ENCODE assay signal across 10 cellular contexts in genomic region chr7:23472046-23472445, GRCh38. TPM values are rescaled to one million over a fixed set of nuclear protein-coding genes. Genes with fewer than 3 reads are reported as not detected.
A peak's percentile ranks its signal among the peaks of the same experiment; 100 is the strongest.
DNase-seq lines count a peak whose midpoint lies in the region; FAIRE-seq and TF ChIP-seq lines count a peak whose summit lies in the region.
"Had no signal": no experiment of that assay in that cellular context is flagged by ENCODE, and none has a peak within 500 bp of the region (broad histone marks: within the 10 kb centered on the region; RNA-seq: fewer than 3 reads in every experiment).

No MANE protein-coding gene starts in this region.

- H3K4me3 ChIP-seq in HUES64 (ENCODE audit: low read length) (peak overlapping the region; percentile 84), mesodermal cell (ENCODE audit: extremely low read depth, insufficient read depth, low read length, poor library complexity, severe bottlenecking) (peak overlapping the region; percentile 94), kidney (ENCODE audit: low read length in 2 of 2) (no peak overlapping the region)

- H3K27ac ChIP-seq in HUES64 (ENCODE audit: low read depth, low read length) (peak overlapping the region; percentile 96), mesodermal cell (ENCODE audit: low read depth, low read length, severe bottlenecking) (peak overlapping the region; percentile 57), kidney (ENCODE audit: low read depth in 2 of 2, low read length in 2 of 2) (no peak overlapping the region)
- H3K27ac ChIP-seq: esophagus squamous epithelium had no signal

- H3K4me1 ChIP-seq in HUES64 (ENCODE audit: insufficient read depth, low read length) (peaks cover 20% of the 10 kb centered on the region), mesodermal cell (ENCODE audit: control insufficient read depth, insufficient read depth, low read length, poor library complexity, severe bottlenecking) (peaks cover 6% of the 10 kb centered on the region), kidney (ENCODE audit: control insufficient read depth in 1 of 2, insufficient read depth in 1 of 2, low read depth in 1 of 2, low read length in 2 of 2) (peaks cover 0 to 2% of the 10 kb centered on the region in 2 donors)

- 1% methylated on average over 4 of the region's 6 CpGs for WGBS in HUES64
- 0 to 8% methylated on average over 2 of the region's 6 CpGs for WGBS in mesodermal cell (ENCODE audit: insufficient coverage in 2 of 2), 2 experiments

- H3K9ac ChIP-seq in HUES64 (ENCODE audit: low read depth, low read length) (peak overlapping the region; percentile 99), kidney (ENCODE audit: low read length in 2 of 2) (no peak overlapping the region)

- FAIRE-seq in kidney (lab: Jason Lieb, UNC): no peak

- no peaks in the 10 kb centered on the region for H3K27me3 ChIP-seq in HUES64 (ENCODE audit: insufficient read depth, low read length)

- H3K36me3 ChIP-seq in HUES64 (ENCODE audit: insufficient read depth, low read length): no peaks in the 10 kb centered on the region
- no peaks in the 10 kb centered on the region for H3K36me3 ChIP-seq in mesodermal cell (ENCODE audit: control insufficient read depth, insufficient read depth, low read length)
- H3K36me3 ChIP-seq in kidney (ENCODE audit: control insufficient read depth in 1 of 2, insufficient read depth in 2 of 2, low read length in 2 of 2): no peaks in the 10 kb centered on the region
- H3K36me3 ChIP-seq: esophagus squamous epithelium had no signal

- intact Hi-C loops in kidney (cut with DNase I): no loop called here

- DNase-seq in NCI-H1105 treated with DMSO at 0.1 percent for 48 hours (lab: John Stamatoyannopoulos, UW) (peak; percentile 37), NCI-H1105 (lab: John Stamatoyannopoulos, UW) (no peak), SW480 (ENCODE audit: low spot score) (peak; percentile 42), OCI-M2 (lab: John Stamatoyannopoulos, UW; ENCODE audit: unreplicated experiment) (no peak), kidney (no peak), NOMO-1 treated with dmso at 0.1 percent for 144 hours (lab: John Stamatoyannopoulos, UW; ENCODE audit: unreplicated experiment) (no peak)
- DNase-seq: esophagus squamous epithelium; stimulated activated naive CD8-positive, alpha-beta T cell treated with anti-CD3 and anti-CD28 coated beads, Interleukin-15, amount 100 ng/mL, for 72 hours had no signal

- TF ChIP-seq CTCF in kidney (IDR thresholded peaks at IDR 0.05; ENCODE audit: borderline replicate concordance, extremely low read depth, insufficient read depth): no peak

- no peaks in the 10 kb centered on the region for H3K9me3 ChIP-seq in HUES64 (ENCODE audit: insufficient read depth, low read depth, low read length)
- H3K9me3 ChIP-seq in mesodermal cell (ENCODE audit: control insufficient read depth, low read length): no peaks in the 10 kb centered on the region
- H3K9me3 ChIP-seq in kidney (ENCODE audit: control insufficient read depth in 1 of 2, low read length in 2 of 2): peaks cover 0 to 6% of the 10 kb centered on the region in 2 donors
- H3K9me3 ChIP-seq: esophagus squamous epithelium had no signal

RNA-seq across cellular contexts. Expression of gene IGF2BP3, which starts 1.8 kb away (rescaled TPM):
- 83.9 TPM for polyA plus RNA-seq in HUES64 (2013, experiment 1 of 2)
- polyA plus RNA-seq in HUES64 (2013, experiment 2 of 2): 103 TPM
- polyA plus RNA-seq in mesodermal cell (2013, experiment 1 of 2): 64.7 TPM
- polyA plus RNA-seq in mesodermal cell (2013, experiment 2 of 2): 70.8 TPM
- total RNA-seq in kidney: 0.85 TPM
- not detected for polyA plus RNA-seq in kidney (ENCODE audit: insufficient read depth, low read depth, low replicate concordance)

RNA-seq across cellular contexts. Expression of gene TRA2A, which starts 59.7 kb away (rescaled TPM):
- 87.6 TPM for polyA plus RNA-seq in HUES64 (2013, experiment 1 of 2)
- 88.6 TPM for polyA plus RNA-seq in HUES64 (2013, experiment 2 of 2)
- 59.0 TPM for polyA plus RNA-seq in mesodermal cell (2013, experiment 1 of 2)
- polyA plus RNA-seq in mesodermal cell (2013, experiment 2 of 2): 66.6 TPM
- 67.1 TPM for total RNA-seq in kidney
- 46.4 TPM for polyA plus RNA-seq in kidney (ENCODE audit: insufficient read depth, low read depth, low replicate concordance)

Comparison
In these comparisons a context has a peak if more than half of its experiments do, and no peak if none do; other contexts are left out.
1. DNase-seq: peak in NCI-H1105 treated with DMSO at 0.1 percent for 48 hours (single experiment) and SW480 (single experiment); none in NCI-H1105 (single experiment), OCI-M2 (single experiment), kidney (single experiment) and NOMO-1 treated with dmso at 0.1 percent for 144 hours (single experiment).
2. H3K27ac ChIP-seq: peak in HUES64 (single experiment) and mesodermal cell (single experiment); none in kidney (0 of 2).
3. H3K4me3 ChIP-seq: peak in HUES64 (single experiment) and mesodermal cell (single experiment); none in kidney (0 of 2).